In the genomic region with DNA sequence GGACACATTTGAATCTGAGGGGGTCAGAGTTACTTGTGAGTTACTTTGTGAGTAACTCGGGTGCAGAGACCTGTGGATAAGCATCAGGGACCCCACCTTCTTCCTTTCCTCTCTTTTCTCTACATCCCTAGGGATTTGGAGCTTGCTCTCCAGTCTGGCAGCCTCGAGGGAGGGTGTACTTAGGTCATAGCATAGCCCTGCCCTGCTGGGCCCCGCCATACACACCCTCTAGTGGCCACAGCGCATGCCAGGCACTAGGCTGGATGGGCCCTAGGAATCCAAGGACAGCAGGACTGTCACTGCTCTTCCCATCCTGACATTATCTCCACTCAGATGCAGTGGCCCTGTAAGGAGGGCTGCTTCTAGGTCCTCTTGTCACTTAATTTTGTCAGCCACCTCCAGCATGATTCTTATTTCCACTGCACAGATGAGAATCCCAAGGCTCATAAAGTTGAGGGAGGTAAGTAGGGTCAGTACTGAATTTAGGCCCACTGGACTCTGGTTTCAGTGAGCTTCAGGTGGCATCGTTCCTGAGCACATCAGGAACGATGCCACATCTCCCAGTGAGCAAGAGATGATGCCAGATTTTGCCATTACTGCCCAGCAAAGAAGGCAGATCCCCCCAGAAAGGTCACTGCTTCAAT, we compare ENCODE assay signal across 8 cellular contexts. TPM values are rescaled to one million over a fixed set of nuclear protein-coding genes. Genes with fewer than 3 reads are reported as not detected.
DNase-seq lines count a peak whose midpoint lies in the region; ATAC-seq and TF ChIP-seq lines count a peak whose summit lies in the region.

No MANE protein-coding gene starts in this region.

- POLR2A ChIA-PET in AG04450 (lab: Yijun Ruan, JAX) = no interaction called here
- POLR2A ChIA-PET in MCF 10A (lab: Yijun Ruan, JAX) = interaction anchor here (0.8 kb wide), 1 partner anchor 194 kb away, joined by 3 read pairs; no protein-coding TSS in a partner anchor
- POLR2A ChIA-PET in CD8-positive, alpha-beta memory T cell (lab: Charles Lee) = no interaction called here

- H3K4me1 ChIP-seq in uterus = no peaks in the 10 kb centered on the region
- H3K4me1 ChIP-seq in CD8-positive, alpha-beta memory T cell (ENCODE audit: insufficient read depth, low read length) = peaks cover 18% of the 10 kb centered on the region

- peaks cover 6% of the 10 kb centered on the region for H3K4me1 Mint-ChIP-seq in MCF 10A (ENCODE audit: insufficient read depth, unreplicated experiment)
- peaks cover 17% of the 10 kb centered on the region for H3K4me1 Mint-ChIP-seq in stimulated activated memory B cell treated with anti-CD40 and anti-IgM and Interleukin-4, amounts not matched to agents 10 μg/mL and 1 μg/mL and 100 μg/mL, for 72 hours
- peaks cover 14 to 23% (median 16%) of the 10 kb centered on the region in 3 donors for H3K4me1 Mint-ChIP-seq in CD8-positive, alpha-beta memory T cell

- no peaks in the 10 kb centered on the region for H3K36me3 ChIP-seq in uterus
- H3K36me3 ChIP-seq in CD8-positive, alpha-beta memory T cell (ENCODE audit: insufficient read depth, low read length) = no peaks in the 10 kb centered on the region

- no peak overlapping the region for H3K4me3 Mint-ChIP-seq in MCF 10A (ENCODE audit: unreplicated experiment)
- no peak overlapping the region for H3K4me3 Mint-ChIP-seq in stimulated activated memory B cell treated with anti-CD40 and anti-IgM and Interleukin-4, amounts not matched to agents 10 μg/mL and 1 μg/mL and 100 μg/mL, for 72 hours
- peak overlapping the region in 1 of 7 donors; percentile 37 for H3K4me3 Mint-ChIP-seq in CD8-positive, alpha-beta memory T cell

- CTCF ChIA-PET in AG04450 (lab: Charles Lee) = interaction anchor here (0.5 to 5.6 kb wide), 17 partner anchors 9 to 930 kb away, joined by 3 to 44 read pairs (median 4); no protein-coding TSS in a partner anchor
- CTCF ChIA-PET in MCF 10A (lab: Yijun Ruan, JAX) = interaction anchor here (0.6 to 5.6 kb wide), 10 partner anchors 9 to 283 kb away, joined by 3 to 43 read pairs (median 5); no protein-coding TSS in a partner anchor
- CTCF ChIA-PET in CD8-positive, alpha-beta memory T cell (lab: Charles Lee) = no interaction called here

- H3K27ac ChIP-seq in AG04450 (ENCODE audit: low read depth, low read length) (no peak overlapping the region), uterus (peak overlapping the region in 1 of 2 donors; percentile 9)
- H3K27ac ChIP-seq in CD8-positive, alpha-beta memory T cell (ENCODE audit: low read depth, low read length) = no peak overlapping the region

- peak; percentile 88 for TF ChIP-seq CTCF in AG04450 (IDR thresholded peaks at IDR 0.05; ENCODE audit: low read depth, low read length)
- TF ChIP-seq CTCF in GM12865 (IDR thresholded peaks at IDR 0.05; ENCODE audit: insufficient read depth, low read depth, low read length, missing control alignments) = peak; percentile 53
- TF ChIP-seq CTCF in MCF 10A (IDR thresholded peaks at IDR 0.05; ENCODE audit: unreplicated experiment) = peak; percentile 71
- peak; percentile 53 to 70 (median 64) for TF ChIP-seq CTCF in uterus (IDR thresholded peaks at IDR 0.05)

- no peaks in the 10 kb centered on the region for H3K27me3 ChIP-seq in AG04450 (ENCODE audit: control insufficient read depth, insufficient read depth, low read length)
- no peaks in the 10 kb centered on the region for H3K27me3 ChIP-seq in uterus
- H3K27me3 ChIP-seq in CD8-positive, alpha-beta memory T cell (ENCODE audit: insufficient read depth, low read length, poor library complexity, severe bottlenecking) = peaks cover 9% of the 10 kb centered on the region

- no peaks in the 10 kb centered on the region for H3K27me3 Mint-ChIP-seq in MCF 10A (ENCODE audit: insufficient read depth, unreplicated experiment)
- peaks cover 14% of the 10 kb centered on the region for H3K27me3 Mint-ChIP-seq in stimulated activated memory B cell treated with anti-CD40 and anti-IgM and Interleukin-4, amounts not matched to agents 10 μg/mL and 1 μg/mL and 100 μg/mL, for 72 hours
- H3K27me3 Mint-ChIP-seq in CD8-positive, alpha-beta memory T cell = peaks cover 13 to 14% of the 10 kb centered on the region in 2 donors

- ATAC-seq in stimulated activated memory B cell treated with anti-CD40 and anti-IgM and Interleukin-4, amounts not matched to agents 10 μg/mL and 1 μg/mL and 100 μg/mL, for 72 hours = no peak

- no peak for DNase-seq in AG04450 (ENCODE audit: low read depth, low spot score)
- DNase-seq in GM12865 (ENCODE audit: low read depth) = peak; percentile 42
- DNase-seq in NCI-H524 treated with DMSO at 0.1 percent for 48 hours (lab: John Stamatoyannopoulos, UW) = peak; percentile 72
- peak; percentile 65 for DNase-seq in MCF 10A (ENCODE audit: unreplicated experiment)
- peak; percentile 75 for DNase-seq in kidney tubule cell (ENCODE audit: low spot score)
- peak; percentile 53 to 66 for DNase-seq in uterus
- DNase-seq in CD8-positive, alpha-beta memory T cell = no peak

- no peak for TF ChIP-seq POLR2A in uterus (IDR thresholded peaks at IDR 0.05)

- intact Hi-C loops in MCF 10A (cut with micrococcal nuclease) (loop anchor here (1.0 to 2.0 kb wide), 2 partner anchors 14 to 76 kb away; no protein-coding TSS in a partner anchor), uterus (cut with DNase I; ENCODE audit: low total_unique reads) (no loop called here)

- H3K9me3 Mint-ChIP-seq in MCF 10A (ENCODE audit: unreplicated experiment) = no peaks in the 10 kb centered on the region
- no peaks in the 10 kb centered on the region for H3K9me3 Mint-ChIP-seq in stimulated activated memory B cell treated with anti-CD40 and anti-IgM and Interleukin-4, amounts not matched to agents 10 μg/mL and 1 μg/mL and 100 μg/mL, for 72 hours
- no peaks in the 10 kb centered on the region for H3K9me3 Mint-ChIP-seq in CD8-positive, alpha-beta memory T cell

- BruUV-seq in MCF 10A (replicated peaks; lab: Mats Ljungman, UMichigan) = no TSS peak

- H3K9me3 ChIP-seq in AG04450 (ENCODE audit: control insufficient read depth, insufficient read depth, low read length) = no peaks in the 10 kb centered on the region; the same call in 1 of the 2 replicates
- H3K9me3 ChIP-seq in uterus = no peaks in the 10 kb centered on the region
- H3K9me3 ChIP-seq in CD8-positive, alpha-beta memory T cell (ENCODE audit: low read length) = no peaks in the 10 kb centered on the region

- no peaks in the 10 kb centered on the region for H3K36me3 Mint-ChIP-seq in MCF 10A (ENCODE audit: insufficient read depth, unreplicated experiment)
- H3K36me3 Mint-ChIP-seq in stimulated activated memory B cell treated with anti-CD40 and anti-IgM and Interleukin-4, amounts not matched to agents 10 μg/mL and 1 μg/mL and 100 μg/mL, for 72 hours = no peaks in the 10 kb centered on the region
- H3K36me3 Mint-ChIP-seq in CD8-positive, alpha-beta memory T cell = no peaks in the 10 kb centered on the region

- no peak overlapping the region for H3K27ac Mint-ChIP-seq in MCF 10A (ENCODE audit: low read depth, unreplicated experiment)
- H3K27ac Mint-ChIP-seq in stimulated activated memory B cell treated with anti-CD40 and anti-IgM and Interleukin-4, amounts not matched to agents 10 μg/mL and 1 μg/mL and 100 μg/mL, for 72 hours = no peak overlapping the region
- H3K27ac Mint-ChIP-seq in CD8-positive, alpha-beta memory T cell = no peak overlapping the region

- H3K4me3 ChIP-seq in AG04450 (ENCODE audit: low read depth, low read length) (no peak overlapping the region), GM12865 (ENCODE audit: low read depth, low read length) (no peak overlapping the region), uterus (no peak overlapping the region)
- no peak overlapping the region for H3K4me3 ChIP-seq in CD8-positive, alpha-beta memory T cell (ENCODE audit: low read length)

RNA-seq across cellular contexts. Expression of a gene that starts 3.6 kb away (rescaled TPM):
- polyA plus RNA-seq in AG04450 (2011; rRNA removed) = 1.8 and 2.2 TPM in 2 replicates
- 4.9 and 6.2 TPM in 2 replicates for polyA minus RNA-seq in AG04450 (2011; rRNA and poly(A)+ RNA removed)
- total RNA-seq in MCF 10A (2022) (not detected in 2 replicates), uterus (10 to 100 TPM in 3 of 4 donors, 1 to 10 TPM in 1; 9.4 to 30.1 (median 19.1) TPM)
- total RNA-seq in CD8-positive, alpha-beta memory T cell = under 1 TPM; 0.04 to 0.26 TPM
- not detected for polyA plus RNA-seq in CD8-positive, alpha-beta memory T cell

Comparison
In these comparisons a context has a peak if more than half of its experiments do, and no peak if none do; other contexts are left out.
1. DNase-seq: peak in GM12865 (single experiment), NCI-H524 treated with DMSO at 0.1 percent for 48 hours (single experiment), MCF 10A (single experiment), kidney tubule cell (single experiment) and uterus (2 of 2); none in AG04450 (single experiment) and CD8-positive, alpha-beta memory T cell (0 of 5).
2. Peak in every context shown above with its lines, with median percentiles within 50 percentile points of each other: CTCF ChIP-seq.